In genomic region chr17:38617967-38618760, GRCh38 we compare ENCODE assay signal across 28 cellular contexts. TPM values are rescaled to one million over a fixed set of nuclear protein-coding genes. Genes with fewer than 3 reads are reported as not detected.
A peak's percentile ranks its signal among the peaks of the same experiment; 100 is the strongest.
DNase-seq lines count a peak whose midpoint lies in the region; ATAC-seq and TF ChIP-seq lines count a peak whose summit lies in the region.
"Had no signal": no experiment of that assay in that cellular context is flagged by ENCODE, and none has a peak within 500 bp of the region (broad histone marks: within the 10 kb centered on the region; RNA-seq: fewer than 3 reads in every experiment).

No MANE protein-coding gene starts in this region.

- no peak overlapping the region for H3K4me2 ChIP-seq in H9 (ENCODE audit: insufficient read depth, insufficient read length, low read length)
- H3K4me2 ChIP-seq: smooth muscle cell had no signal

- no peaks in the 10 kb centered on the region for H3K79me2 ChIP-seq in H9 (ENCODE audit: insufficient read depth, low read length)

- H3K27ac ChIP-seq in H9 (ENCODE audit: insufficient read length, low read depth, low read length), result no peak overlapping the region
- H3K27ac ChIP-seq: breast epithelium, epithelial cell of prostate, ovary, RWPE1, SK-N-MC, stomach, tibial artery had no signal

- DNase-seq in NCI-H82 (lab: John Stamatoyannopoulos, UW) (peak; percentile 72), NCI-H82 treated with DMSO at 0.1 percent for 48 hours (lab: John Stamatoyannopoulos, UW; ENCODE audit: unreplicated experiment) (no peak), H9 (peak; percentile 23), NCI-H774 (lab: John Stamatoyannopoulos, UW) (peak; percentile 72), sciatic nerve (ENCODE audit: low spot score) (peak; percentile 7), GM03348 (ENCODE audit: low spot score) (no peak)
- no peak for DNase-seq in activated CD4-positive, CD25-positive, alpha-beta regulatory T cell (lab: John Stamatoyannopoulos, UW)
- DNase-seq in activated CD4-positive, alpha-beta T cell treated with anti-CD3 and anti-CD28 coated beads, Interleukin-2, amount 10 ng/mL, durations not matched to agents 24 days and 14 days, result no peak
- DNase-seq: activated CD4-positive, alpha-beta T cell treated with anti-CD3 and anti-CD28 coated beads for 1 hour; activated CD8-positive, alpha-beta T cell treated with anti-CD3 and anti-CD28 coated beads for 36 hours; effector CD4-positive, alpha-beta T cell; ovary; retina; stimulated activated CD4-positive, alpha-beta T cell treated with anti-CD3 and anti-CD28 coated beads, Interleukin-2, amount 100 ng/mL, for 24 hours; stomach had no signal

- H4K91ac ChIP-seq in H9 (ENCODE audit: insufficient read length, low read depth, low read length), result no peak overlapping the region

- H2BK20ac ChIP-seq in H9 (ENCODE audit: low read depth, low read length, poor library complexity, severe bottlenecking), result no peak overlapping the region

- H3K27me3 ChIP-seq in H9 (ENCODE audit: insufficient read depth, low read length), result no peaks in the 10 kb centered on the region
- H3K27me3 ChIP-seq: breast epithelium, ovary had no signal

- no peak overlapping the region for H2BK12ac ChIP-seq in H9 (ENCODE audit: insufficient read length, low read depth, low read length)

- H4K5ac ChIP-seq in H9 (ENCODE audit: insufficient read length, low read depth, low read length), result no peak overlapping the region

- H3K9me3 ChIP-seq in H9 (ENCODE audit: control insufficient read depth, low read depth, low read length), result no peaks in the 10 kb centered on the region
- H3K9me3 ChIP-seq: breast epithelium, HAP-1, ovary, stomach, tibial artery had no signal

- H3K4me1 Mint-ChIP-seq in H9, result peaks cover 39 to 42% of the 10 kb centered on the region in 2 experiments
- no peaks in the 10 kb centered on the region for H3K4me1 Mint-ChIP-seq in activated CD4-positive, alpha-beta T cell treated with anti-CD3 and anti-CD28 coated beads, Interleukin-2, amount 10 ng/mL, durations not matched to agents 24 days and 14 days
- H3K4me1 Mint-ChIP-seq: activated T-helper 17 cell treated with anti-CD3 and anti-CD28 coated beads, Interleukin-2, amount 50 U/mL, for 72 hours had no signal

- ATAC-seq in sciatic nerve, result no peak
- ATAC-seq: activated CD8-positive, alpha-beta T cell treated with anti-CD3 and anti-CD28 coated beads for 36 hours; activated naive CD4-positive, alpha-beta T cell treated with anti-CD3 and anti-CD28 coated beads, Interleukin-2, amount 50 U/mL, for 72 hours; activated T-helper 17 cell treated with anti-CD3 and anti-CD28 coated beads, Interleukin-2, amount 50 U/mL, for 72 hours; K562 had no signal

- no peak overlapping the region for H3K27ac Mint-ChIP-seq in H9
- no peak overlapping the region for H3K27ac Mint-ChIP-seq in activated CD4-positive, alpha-beta T cell treated with anti-CD3 and anti-CD28 coated beads, Interleukin-2, amount 10 ng/mL, durations not matched to agents 24 days and 14 days
- H3K27ac Mint-ChIP-seq: activated CD8-positive, alpha-beta T cell treated with anti-CD3 and anti-CD28 coated beads for 36 hours; activated T-helper 17 cell treated with anti-CD3 and anti-CD28 coated beads, Interleukin-2, amount 50 U/mL, for 72 hours; T-helper 1 cell treated with Interleukin-12 subunit alpha and Interleukin-12 subunit beta and Interleukin-4 antibody, amounts not matched to agents 30 μg/mL and 1 μg/mL, for 36 hours had no signal

- no peak overlapping the region for H3T11ph ChIP-seq in H9 (ENCODE audit: low read length)

- H3K18ac ChIP-seq in H9 (ENCODE audit: insufficient read length, low read depth, low read length), result no peak overlapping the region

- TF ChIP-seq CTCF in H9 (conservative IDR thresholded peaks at IDR 0.05), result no peak

- H3K23me2 ChIP-seq in H9 (ENCODE audit: insufficient read length, low read depth, low read length, poor library complexity, severe bottlenecking), result no peaks in the 10 kb centered on the region

- no peak overlapping the region for H2AFZ ChIP-seq in H9 (ENCODE audit: low read length)

- intact Hi-C loops in sciatic nerve (cut with DNase I), result no loop called here
- intact Hi-C loops in activated CD4-positive, alpha-beta T cell treated with anti-CD3 and anti-CD28 coated beads, Interleukin-2, amount 10 ng/mL, durations not matched to agents 24 days and 14 days (cut with micrococcal nuclease), result no loop called here

- no peaks in the 10 kb centered on the region; a peak in 1 of 7 replicates for H3K36me3 Mint-ChIP-seq in H9 (ENCODE audit: insufficient read depth in 1 of 3, low read depth in 3 of 3)
- no peaks in the 10 kb centered on the region for H3K36me3 Mint-ChIP-seq in activated CD4-positive, alpha-beta T cell treated with anti-CD3 and anti-CD28 coated beads, Interleukin-2, amount 10 ng/mL, durations not matched to agents 24 days and 14 days (ENCODE audit: low read depth)
- H3K36me3 Mint-ChIP-seq: activated naive CD4-positive, alpha-beta T cell treated with anti-CD3 and anti-CD28 coated beads, Interleukin-2, amount 50 U/mL, for 72 hours had no signal

- no peak overlapping the region for H3K4me3 Mint-ChIP-seq in H9
- no peak overlapping the region for H3K4me3 Mint-ChIP-seq in activated CD4-positive, alpha-beta T cell treated with anti-CD3 and anti-CD28 coated beads, Interleukin-2, amount 10 ng/mL, durations not matched to agents 24 days and 14 days
- H3K4me3 Mint-ChIP-seq: activated CD8-positive, alpha-beta T cell treated with anti-CD3 and anti-CD28 coated beads for 36 hours; activated T-helper 17 cell treated with anti-CD3 and anti-CD28 coated beads, Interleukin-2, amount 50 U/mL, for 72 hours; T-helper 1 cell treated with Interleukin-12 subunit alpha and Interleukin-12 subunit beta and Interleukin-4 antibody, amounts not matched to agents 30 μg/mL and 1 μg/mL, for 36 hours had no signal

- H3K9me3 Mint-ChIP-seq in H9, result no peaks in the 10 kb centered on the region; a peak in 1 of 5 replicates
- no peaks in the 10 kb centered on the region for H3K9me3 Mint-ChIP-seq in activated CD4-positive, alpha-beta T cell treated with anti-CD3 and anti-CD28 coated beads, Interleukin-2, amount 10 ng/mL, durations not matched to agents 24 days and 14 days
- H3K9me3 Mint-ChIP-seq: activated CD8-positive, alpha-beta T cell treated with anti-CD3 and anti-CD28 coated beads for 36 hours; activated naive CD4-positive, alpha-beta T cell treated with anti-CD3 and anti-CD28 coated beads, Interleukin-2, amount 50 U/mL, for 72 hours; activated T-helper 17 cell treated with anti-CD3 and anti-CD28 coated beads, Interleukin-2, amount 50 U/mL, for 72 hours; T-helper 1 cell treated with Interleukin-12 subunit alpha and Interleukin-12 subunit beta and Interleukin-4 antibody, amounts not matched to agents 30 μg/mL and 1 μg/mL, for 36 hours had no signal

- no peak overlapping the region for H3K9ac ChIP-seq in H9 (ENCODE audit: extremely low read depth, insufficient read length, low read length)

- H3K27me3 Mint-ChIP-seq in H9 (ENCODE audit: low read depth), result peaks cover 15% of the 10 kb centered on the region
- peaks cover 24% of the 10 kb centered on the region for H3K27me3 Mint-ChIP-seq in activated CD4-positive, alpha-beta T cell treated with anti-CD3 and anti-CD28 coated beads, Interleukin-2, amount 10 ng/mL, durations not matched to agents 24 days and 14 days

- H2BK120ac ChIP-seq in H9 (ENCODE audit: low read depth, low read length, poor library complexity, severe bottlenecking), result no peak overlapping the region

- H3K4me1 ChIP-seq in H9 (ENCODE audit: insufficient read depth, low read length), result peaks cover 7% of the 10 kb centered on the region; the same call in 1 of the 2 replicates
- H3K4me1 ChIP-seq: breast epithelium, HAP-1, tibial artery had no signal

- no peak overlapping the region for H3K23ac ChIP-seq in H9 (ENCODE audit: insufficient read length, low read depth, low read length)

- no peaks in the 10 kb centered on the region for H4K20me1 ChIP-seq in H9 (ENCODE audit: control insufficient read depth, insufficient read depth, insufficient read length)

- WGBS in H9 (ENCODE audit: extremely low coverage, insufficient read length, low lambda C conversion rate), result no CpG with 5 or more reads among the region's 11 CpGs

- no peak overlapping the region for H3K4ac ChIP-seq in H9 (ENCODE audit: low read depth, low read length)

- H2AK5ac ChIP-seq in H9 (ENCODE audit: insufficient read length, low read length), result no peak overlapping the region

- H3K56ac ChIP-seq in H9 (ENCODE audit: insufficient read length, low read depth, low read length), result no peak overlapping the region

- no peak overlapping the region for H2BK5ac ChIP-seq in H9 (ENCODE audit: insufficient read length, low read length)

- H2BK15ac ChIP-seq in H9 (ENCODE audit: low read depth, low read length), result no peak overlapping the region

- no peak overlapping the region for H3K14ac ChIP-seq in H9 (ENCODE audit: insufficient read depth, low read length)

- no peak overlapping the region for H4K8ac ChIP-seq in H9 (replicated peaks; ENCODE audit: insufficient read length, low read depth, low read length)

- H3K79me1 ChIP-seq in H9 (ENCODE audit: insufficient read depth, low read depth, low read length, poor library complexity, severe bottlenecking), result no peaks in the 10 kb centered on the region

RNA-seq across cellular contexts. Expression of gene SRCIN1, which starts 12.4 kb away (rescaled TPM):
- 6.7 and 6.9 TPM in 2 replicates for total RNA-seq in H9 (2021)
- 4.5 TPM for total RNA-seq in sciatic nerve
- 0.21 and 0.26 TPM in 2 replicates for total RNA-seq in activated CD4-positive, alpha-beta T cell treated with anti-CD3 and anti-CD28 coated beads, Interleukin-2, amount 10 ng/mL, durations not matched to agents 24 days and 14 days
- total RNA-seq: M059J, mononuclear cell had no signal

RNA-seq across cellular contexts. Expression of gene EPOP, which starts 56.6 kb away (rescaled TPM):
- total RNA-seq in H9 (2021), result 5.9 and 6.1 TPM in 2 replicates
- 1.5 TPM for total RNA-seq in sciatic nerve
- total RNA-seq in activated CD4-positive, alpha-beta T cell treated with anti-CD3 and anti-CD28 coated beads, Interleukin-2, amount 10 ng/mL, durations not matched to agents 24 days and 14 days, result 52.1 and 54.9 TPM in 2 replicates

Comparison
In these comparisons a context has a peak if more than half of its experiments do, and no peak if none do; other contexts are left out.
1. DNase-seq: peak in NCI-H82 (single experiment), H9 (single experiment), NCI-H774 (single experiment) and sciatic nerve (single experiment); none in NCI-H82 treated with DMSO at 0.1 percent for 48 hours (single experiment), activated CD4-positive, CD25-positive, alpha-beta regulatory T cell (0 of 4), GM03348 (single experiment) and activated CD4-positive, alpha-beta T cell treated with anti-CD3 and anti-CD28 coated beads, Interleukin-2, amount 10 ng/mL, durations not matched to agents 24 days and 14 days (single experiment).